Comparison of ENCODE assay signal across 9 cellular contexts in the genomic region with DNA sequence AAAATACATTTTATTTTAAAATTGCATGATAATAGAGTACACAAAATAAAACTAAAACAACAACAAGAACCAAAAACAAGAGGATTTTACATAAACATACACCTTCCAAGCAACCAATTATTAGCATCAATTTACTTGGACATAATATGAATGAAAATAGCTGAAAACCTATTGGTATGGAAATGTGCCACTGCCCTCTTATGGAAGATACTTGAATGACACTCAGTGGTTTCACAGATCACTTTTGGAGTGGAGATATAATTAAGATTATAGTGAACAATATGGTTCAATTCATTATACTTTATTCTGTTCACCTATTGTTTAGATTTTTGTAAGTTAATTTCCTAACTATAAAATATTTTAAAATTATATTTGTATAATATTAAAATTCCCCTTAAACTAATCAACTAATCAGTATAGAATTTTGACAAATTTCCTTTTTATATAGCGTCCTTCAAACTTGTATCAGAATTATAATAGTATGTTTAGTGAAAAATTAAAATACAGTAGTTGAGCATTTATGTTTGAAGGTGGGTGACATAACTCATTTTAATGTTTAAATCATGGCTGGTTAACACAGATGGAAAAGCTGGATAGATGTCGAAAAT.
DNase-seq lines count a peak whose midpoint lies in the region; ATAC-seq and TF ChIP-seq lines count a peak whose summit lies in the region.
"Had no signal": no experiment of that assay in that cellular context is flagged by ENCODE, and none has a peak within 500 bp of the region (broad histone marks: within the 10 kb centered on the region; RNA-seq: fewer than 3 reads in every experiment).

No MANE protein-coding gene starts in this region.

- no peaks in the 10 kb centered on the region for H3K36me3 Mint-ChIP-seq in mesothelial cell of epicardium
- no peaks in the 10 kb centered on the region for H3K36me3 Mint-ChIP-seq in activated T-helper 2 cell treated with anti-CD3 and anti-CD28 coated beads, Interferon-gamma antibody, Interleukin-2, Interleukin-4, amounts not matched to agents 10 μg/mL and 5 μg/mL and 100 μg/mL, durations not matched to agents 14 hours and 24 hours and 36 hours (ENCODE audit: low read depth)
- no peaks in the 10 kb centered on the region for H3K36me3 Mint-ChIP-seq in stimulated activated effector memory CD8-positive, alpha-beta T cell treated with anti-CD3 and anti-CD28 coated beads, Interleukin-12 subunit alpha, Interleukin-12 subunit beta, amount 100 ng/mL, for 72 hours

- H3K9me3 Mint-ChIP-seq in mesothelial cell of epicardium = no peaks in the 10 kb centered on the region
- no peaks in the 10 kb centered on the region for H3K9me3 Mint-ChIP-seq in activated T-helper 2 cell treated with anti-CD3 and anti-CD28 coated beads, Interferon-gamma antibody, Interleukin-2, Interleukin-4, amounts not matched to agents 10 μg/mL and 5 μg/mL and 100 μg/mL, durations not matched to agents 14 hours and 24 hours and 36 hours
- H3K9me3 Mint-ChIP-seq in stimulated activated effector memory CD8-positive, alpha-beta T cell treated with anti-CD3 and anti-CD28 coated beads, Interleukin-12 subunit alpha, Interleukin-12 subunit beta, amount 100 ng/mL, for 72 hours = no peaks in the 10 kb centered on the region
- H3K9me3 Mint-ChIP-seq: T-helper 1 cell treated with Interleukin-12 subunit alpha and Interleukin-12 subunit beta and Interleukin-4 antibody, amounts not matched to agents 30 μg/mL and 1 μg/mL, for 36 hours had no signal

- no peak overlapping the region for H3K27ac Mint-ChIP-seq in mesothelial cell of epicardium
- H3K27ac Mint-ChIP-seq in activated T-helper 2 cell treated with anti-CD3 and anti-CD28 coated beads, Interferon-gamma antibody, Interleukin-2, Interleukin-4, amounts not matched to agents 10 μg/mL and 5 μg/mL and 100 μg/mL, durations not matched to agents 14 hours and 24 hours and 36 hours = no peak overlapping the region
- H3K27ac Mint-ChIP-seq in stimulated activated effector memory CD8-positive, alpha-beta T cell treated with anti-CD3 and anti-CD28 coated beads, Interleukin-12 subunit alpha, Interleukin-12 subunit beta, amount 100 ng/mL, for 72 hours = no peak overlapping the region
- H3K27ac Mint-ChIP-seq: T-helper 1 cell treated with Interleukin-12 subunit alpha and Interleukin-12 subunit beta and Interleukin-4 antibody, amounts not matched to agents 30 μg/mL and 1 μg/mL, for 36 hours had no signal

- TF ChIP-seq CTCF in cardiac fibroblast (IDR thresholded peaks at IDR 0.05; ENCODE audit: low read depth, low read length) = peak; percentile 70
- peak; percentile 87 for TF ChIP-seq CTCF in mesothelial cell of epicardium (IDR thresholded peaks at IDR 0.05; ENCODE audit: unreplicated experiment)

- no peak overlapping the region for H3K4me3 ChIP-seq in cardiac fibroblast (replicated peaks in 1 of 2; ENCODE audit: low read depth in 2 of 2, low read length in 2 of 2)

- DNase-seq in COLO829 (ENCODE audit: low spot score) (peak; percentile 42), NCI-H526 treated with DMSO at 0.1 percent for 48 hours (lab: John Stamatoyannopoulos, UW) (peak; percentile 65), cardiac fibroblast (ENCODE audit: low read depth in 2 of 2) (peak; percentile 63), mesothelial cell of epicardium (ENCODE audit: low spot score in 2 of 2, unreplicated experiment in 2 of 2) (no peak)
- no peak for DNase-seq in activated T-helper 2 cell treated with anti-CD3 and anti-CD28 coated beads, Interferon-gamma antibody, Interleukin-2, Interleukin-4, amounts not matched to agents 10 μg/mL and 5 μg/mL and 100 μg/mL, durations not matched to agents 14 hours and 24 hours and 36 hours (ENCODE audit: low spot score)
- no peak for DNase-seq in stimulated activated effector memory CD8-positive, alpha-beta T cell treated with anti-CD3 and anti-CD28 coated beads, Interleukin-12 subunit alpha, Interleukin-12 subunit beta, amount 100 ng/mL, for 72 hours (ENCODE audit: low spot score in 2 of 2)

- intact Hi-C loops in activated T-helper 2 cell treated with anti-CD3 and anti-CD28 coated beads, Interferon-gamma antibody, Interleukin-2, Interleukin-4, amounts not matched to agents 10 μg/mL and 5 μg/mL and 100 μg/mL, durations not matched to agents 14 hours and 24 hours and 36 hours (cut with micrococcal nuclease) = no loop called here

- H3K4me1 Mint-ChIP-seq in mesothelial cell of epicardium = peaks cover 12% of the 10 kb centered on the region
- peaks cover 9% of the 10 kb centered on the region for H3K4me1 Mint-ChIP-seq in activated T-helper 2 cell treated with anti-CD3 and anti-CD28 coated beads, Interferon-gamma antibody, Interleukin-2, Interleukin-4, amounts not matched to agents 10 μg/mL and 5 μg/mL and 100 μg/mL, durations not matched to agents 14 hours and 24 hours and 36 hours (ENCODE audit: low read depth)
- H3K4me1 Mint-ChIP-seq in stimulated activated effector memory CD8-positive, alpha-beta T cell treated with anti-CD3 and anti-CD28 coated beads, Interleukin-12 subunit alpha, Interleukin-12 subunit beta, amount 100 ng/mL, for 72 hours = no peaks in the 10 kb centered on the region

- H3K27me3 Mint-ChIP-seq in mesothelial cell of epicardium (ENCODE audit: low read depth) = no peaks in the 10 kb centered on the region
- no peaks in the 10 kb centered on the region for H3K27me3 Mint-ChIP-seq in activated T-helper 2 cell treated with anti-CD3 and anti-CD28 coated beads, Interferon-gamma antibody, Interleukin-2, Interleukin-4, amounts not matched to agents 10 μg/mL and 5 μg/mL and 100 μg/mL, durations not matched to agents 14 hours and 24 hours and 36 hours (ENCODE audit: low read depth)

- no peak overlapping the region for H3K4me3 Mint-ChIP-seq in mesothelial cell of epicardium
- H3K4me3 Mint-ChIP-seq in activated T-helper 2 cell treated with anti-CD3 and anti-CD28 coated beads, Interferon-gamma antibody, Interleukin-2, Interleukin-4, amounts not matched to agents 10 μg/mL and 5 μg/mL and 100 μg/mL, durations not matched to agents 14 hours and 24 hours and 36 hours (ENCODE audit: low read depth) = no peak overlapping the region
- H3K4me3 Mint-ChIP-seq in stimulated activated effector memory CD8-positive, alpha-beta T cell treated with anti-CD3 and anti-CD28 coated beads, Interleukin-12 subunit alpha, Interleukin-12 subunit beta, amount 100 ng/mL, for 72 hours = no peak overlapping the region
- H3K4me3 Mint-ChIP-seq: T-helper 1 cell treated with Interleukin-12 subunit alpha and Interleukin-12 subunit beta and Interleukin-4 antibody, amounts not matched to agents 30 μg/mL and 1 μg/mL, for 36 hours had no signal

- ATAC-seq in GM19328 (IDR thresholded peaks at IDR 0.05; ENCODE audit: unreplicated experiment) (peak; percentile 70), HG03354 (IDR thresholded peaks at IDR 0.05; ENCODE audit: poor library complexity, severe bottlenecking, unreplicated experiment) (peak; percentile 86)
- no peak for ATAC-seq in stimulated activated effector memory CD8-positive, alpha-beta T cell treated with anti-CD3 and anti-CD28 coated beads, Interleukin-12 subunit alpha, Interleukin-12 subunit beta, amount 100 ng/mL, for 72 hours

Comparison
In these comparisons a context has a peak if more than half of its experiments do, and no peak if none do; other contexts are left out.
1. DNase-seq: peak in COLO829 (single experiment), NCI-H526 treated with DMSO at 0.1 percent for 48 hours (single experiment) and cardiac fibroblast (2 of 2); none in mesothelial cell of epicardium (0 of 2), activated T-helper 2 cell treated with anti-CD3 and anti-CD28 coated beads, Interferon-gamma antibody, Interleukin-2, Interleukin-4, amounts not matched to agents 10 μg/mL and 5 μg/mL and 100 μg/mL, durations not matched to agents 14 hours and 24 hours and 36 hours (single experiment) and stimulated activated effector memory CD8-positive, alpha-beta T cell treated with anti-CD3 and anti-CD28 coated beads, Interleukin-12 subunit alpha, Interleukin-12 subunit beta, amount 100 ng/mL, for 72 hours (0 of 2).